In the genomic region with DNA sequence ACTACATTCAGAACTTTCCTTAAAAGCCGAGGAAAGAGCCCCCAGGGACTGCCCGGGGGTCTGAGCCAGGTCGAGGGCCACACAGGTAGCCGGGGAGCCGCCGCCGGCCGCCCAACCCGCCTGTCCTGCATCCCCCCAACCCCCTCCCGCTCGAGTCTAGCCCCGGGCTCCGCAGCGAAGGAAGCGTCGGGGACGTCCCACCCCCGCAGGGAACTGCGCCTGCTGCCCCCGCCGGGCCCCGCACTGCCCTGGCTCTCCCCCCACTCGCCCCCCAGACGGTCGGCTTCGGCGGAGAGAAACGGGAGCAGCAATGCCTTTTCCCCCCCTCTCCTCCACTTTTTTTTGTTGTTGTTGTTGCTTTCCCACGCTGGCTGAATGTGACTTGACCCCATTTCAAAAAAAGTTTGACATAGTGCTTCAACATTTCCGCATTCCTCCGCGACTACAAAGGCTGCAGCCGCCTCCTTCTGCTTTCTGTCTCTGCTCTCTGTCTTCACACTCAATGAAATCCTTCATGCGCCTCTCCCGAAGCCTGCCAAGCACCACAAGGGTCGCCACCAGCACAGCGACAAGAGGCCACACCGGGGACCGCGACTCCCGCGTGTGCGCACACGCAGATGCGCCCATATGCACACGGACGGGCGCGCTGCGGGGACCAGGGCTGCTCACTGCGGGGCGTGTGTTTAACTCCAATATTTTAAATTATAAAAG, we compare ENCODE assay signal across 1 cellular context.
TF ChIP-seq lines count a peak whose summit lies in the region.

No MANE protein-coding gene starts in this region.

TF ChIP-seq in HepG2, 621 proteins besides CTCF, POLR2A, EP300 and RAD21 (continued from another document and continues in another):
- TF ChIP-seq, protein P1, sequence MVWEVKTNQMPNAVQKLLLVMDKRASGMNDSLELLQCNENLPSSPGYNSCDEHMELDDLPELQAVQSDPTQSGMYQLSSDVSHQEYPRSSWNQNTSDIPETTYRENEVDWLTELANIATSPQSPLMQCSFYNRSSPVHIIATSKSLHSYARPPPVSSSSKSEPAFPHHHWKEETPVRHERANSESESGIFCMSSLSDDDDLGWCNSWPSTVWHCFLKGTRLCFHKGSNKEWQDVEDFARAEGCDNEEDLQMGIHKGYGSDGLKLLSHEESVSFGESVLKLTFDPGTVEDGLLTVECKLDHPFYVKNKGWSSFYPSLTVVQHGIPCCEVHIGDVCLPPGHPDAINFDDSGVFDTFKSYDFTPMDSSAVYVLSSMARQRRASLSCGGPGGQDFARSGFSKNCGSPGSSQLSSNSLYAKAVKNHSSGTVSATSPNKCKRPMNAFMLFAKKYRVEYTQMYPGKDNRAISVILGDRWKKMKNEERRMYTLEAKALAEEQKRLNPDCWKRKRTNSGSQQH (CRISPR knock-in tag; IDR thresholded peaks at IDR 0.05; ENCODE audit: low read depth): 0 out of 2 replicates have a peak, but pooled peaks have one; percentile 63
- TF ChIP-seq TAF1 (CRISPR knock-in tag; IDR thresholded peaks at IDR 0.05) (no peak; the same call in none of the 2 replicates), ATF7 (IDR thresholded peaks at IDR 0.05) (no peak), ATF7 (CRISPR knock-in tag; IDR thresholded peaks at IDR 0.05) (0 out of 2 replicates have a peak, but pooled peaks have one; percentile 59), ZNF598 (CRISPR knock-in tag; IDR thresholded peaks at IDR 0.05; ENCODE audit: borderline replicate concordance) (no peak), PTBP1 (IDR thresholded peaks at IDR 0.05; ENCODE audit: low read depth, low read length, poor library complexity, severe bottlenecking) (peak; percentile 56), KDM4B (CRISPR knock-in tag; IDR thresholded peaks at IDR 0.05) (no peak), YY1 (IDR thresholded peaks at IDR 0.05; ENCODE audit: insufficient read depth, insufficient replicate concordance, low read depth, low read length) (no peak), NBN (conservative IDR thresholded peaks at IDR 0.05) (no peak), ZNF441 (CRISPR knock-in tag; IDR thresholded peaks at IDR 0.05; ENCODE audit: borderline replicate concordance) (peak; percentile 25; the same call in 1 of the 2 replicates), ZFP91 (CRISPR knock-in tag; IDR thresholded peaks at IDR 0.05; ENCODE audit: borderline replicate concordance) (peak; percentile 43; the same call in 1 of the 2 replicates), KDM1A (CRISPR knock-in tag; IDR thresholded peaks at IDR 0.05) (no peak), HMGA1 (CRISPR knock-in tag; conservative IDR thresholded peaks at IDR 0.05) (no peak), SOX5 (CRISPR knock-in tag; IDR thresholded peaks at IDR 0.05; ENCODE audit: borderline replicate concordance) (peak; percentile 36; the same call in 1 of the 2 replicates), FOXK1 (CRISPR knock-in tag; IDR thresholded peaks at IDR 0.05; ENCODE audit: borderline replicate concordance, low read depth) (peak; percentile 74; the same call in 1 of the 2 replicates), RBFOX2 (IDR thresholded peaks at IDR 0.05; ENCODE audit: low read depth, low read length) (peak; percentile 80), ZNF713 (CRISPR knock-in tag; IDR thresholded peaks at IDR 0.05) (no peak), MYNN (CRISPR knock-in tag; IDR thresholded peaks at IDR 0.05; ENCODE audit: low read depth) (no peak), ZNF607 (CRISPR knock-in tag; IDR thresholded peaks at IDR 0.05; ENCODE audit: borderline replicate concordance) (0 out of 2 replicates have a peak, but pooled peaks have one; percentile 61), CCDC6 (CRISPR knock-in tag; IDR thresholded peaks at IDR 0.05) (peak; percentile 70; the same call in 1 of the 2 replicates), MIXL1 (CRISPR knock-in tag; IDR thresholded peaks at IDR 0.05) (0 out of 2 replicates have a peak, but pooled peaks have one; percentile 23), GABPA (IDR thresholded peaks at IDR 0.05; ENCODE audit: low read depth, low read length) (no peak), GABPA (CRISPR knock-in tag; IDR thresholded peaks at IDR 0.05; ENCODE audit: low read depth) (peak; percentile 28; the same call in 1 of the 2 replicates), FOXK2 (IDR thresholded peaks at IDR 0.05) (peak; percentile 80), ZNF792 (CRISPR knock-in tag; IDR thresholded peaks at IDR 0.05) (no peak), RBM39 (IDR thresholded peaks at IDR 0.05; ENCODE audit: low read depth, low read length, poor library complexity, severe bottlenecking) (peak; percentile 44), TEAD3 (CRISPR knock-in tag; optimal IDR thresholded peaks at IDR 0.05; ENCODE audit: borderline replicate concordance) (peak; percentile 98), ZBTB7B (CRISPR knock-in tag; IDR thresholded peaks at IDR 0.05) (peak; percentile 20; the same call in 1 of the 2 replicates), SMYD3 (CRISPR knock-in tag; IDR thresholded peaks at IDR 0.05) (0 out of 2 replicates have a peak, but pooled peaks have one; percentile 7), ZNF652 (CRISPR knock-in tag; IDR thresholded peaks at IDR 0.05; ENCODE audit: borderline replicate concordance, low read depth) (no peak), XBP1 (CRISPR knock-in tag; IDR thresholded peaks at IDR 0.05) (no peak), HOXA3 (CRISPR knock-in tag; IDR thresholded peaks at IDR 0.05) (0 out of 2 replicates have a peak, but pooled peaks have one; percentile 12), HMGXB4 (CRISPR knock-in tag; IDR thresholded peaks at IDR 0.05; ENCODE audit: borderline replicate concordance in 1 of 2, low read depth in 1 of 2) (peak in 1 of 2 experiments; percentile 9; a peak in 3 of 4 replicates), ISX (CRISPR knock-in tag; conservative IDR thresholded peaks at IDR 0.05) (no peak), KLF15 (CRISPR knock-in tag; IDR thresholded peaks at IDR 0.05; ENCODE audit: borderline replicate concordance) (no peak)
- TF ChIP-seq, protein P2, sequence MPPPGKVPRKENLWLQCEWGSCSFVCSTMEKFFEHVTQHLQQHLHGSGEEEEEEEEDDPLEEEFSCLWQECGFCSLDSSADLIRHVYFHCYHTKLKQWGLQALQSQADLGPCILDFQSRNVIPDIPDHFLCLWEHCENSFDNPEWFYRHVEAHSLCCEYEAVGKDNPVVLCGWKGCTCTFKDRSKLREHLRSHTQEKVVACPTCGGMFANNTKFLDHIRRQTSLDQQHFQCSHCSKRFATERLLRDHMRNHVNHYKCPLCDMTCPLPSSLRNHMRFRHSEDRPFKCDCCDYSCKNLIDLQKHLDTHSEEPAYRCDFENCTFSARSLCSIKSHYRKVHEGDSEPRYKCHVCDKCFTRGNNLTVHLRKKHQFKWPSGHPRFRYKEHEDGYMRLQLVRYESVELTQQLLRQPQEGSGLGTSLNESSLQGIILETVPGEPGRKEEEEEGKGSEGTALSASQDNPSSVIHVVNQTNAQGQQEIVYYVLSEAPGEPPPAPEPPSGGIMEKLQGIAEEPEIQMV (CRISPR knock-in tag; IDR thresholded peaks at IDR 0.05; ENCODE audit: low read depth): no peak
- TF ChIP-seq, protein P3, sequence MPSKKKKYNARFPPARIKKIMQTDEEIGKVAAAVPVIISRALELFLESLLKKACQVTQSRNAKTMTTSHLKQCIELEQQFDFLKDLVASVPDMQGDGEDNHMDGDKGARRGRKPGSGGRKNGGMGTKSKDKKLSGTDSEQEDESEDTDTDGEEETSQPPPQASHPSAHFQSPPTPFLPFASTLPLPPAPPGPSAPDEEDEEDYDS (CRISPR knock-in tag; IDR thresholded peaks at IDR 0.05): peak; percentile 47; the same call in 1 of the 2 replicates
- TF ChIP-seq, protein P4, sequence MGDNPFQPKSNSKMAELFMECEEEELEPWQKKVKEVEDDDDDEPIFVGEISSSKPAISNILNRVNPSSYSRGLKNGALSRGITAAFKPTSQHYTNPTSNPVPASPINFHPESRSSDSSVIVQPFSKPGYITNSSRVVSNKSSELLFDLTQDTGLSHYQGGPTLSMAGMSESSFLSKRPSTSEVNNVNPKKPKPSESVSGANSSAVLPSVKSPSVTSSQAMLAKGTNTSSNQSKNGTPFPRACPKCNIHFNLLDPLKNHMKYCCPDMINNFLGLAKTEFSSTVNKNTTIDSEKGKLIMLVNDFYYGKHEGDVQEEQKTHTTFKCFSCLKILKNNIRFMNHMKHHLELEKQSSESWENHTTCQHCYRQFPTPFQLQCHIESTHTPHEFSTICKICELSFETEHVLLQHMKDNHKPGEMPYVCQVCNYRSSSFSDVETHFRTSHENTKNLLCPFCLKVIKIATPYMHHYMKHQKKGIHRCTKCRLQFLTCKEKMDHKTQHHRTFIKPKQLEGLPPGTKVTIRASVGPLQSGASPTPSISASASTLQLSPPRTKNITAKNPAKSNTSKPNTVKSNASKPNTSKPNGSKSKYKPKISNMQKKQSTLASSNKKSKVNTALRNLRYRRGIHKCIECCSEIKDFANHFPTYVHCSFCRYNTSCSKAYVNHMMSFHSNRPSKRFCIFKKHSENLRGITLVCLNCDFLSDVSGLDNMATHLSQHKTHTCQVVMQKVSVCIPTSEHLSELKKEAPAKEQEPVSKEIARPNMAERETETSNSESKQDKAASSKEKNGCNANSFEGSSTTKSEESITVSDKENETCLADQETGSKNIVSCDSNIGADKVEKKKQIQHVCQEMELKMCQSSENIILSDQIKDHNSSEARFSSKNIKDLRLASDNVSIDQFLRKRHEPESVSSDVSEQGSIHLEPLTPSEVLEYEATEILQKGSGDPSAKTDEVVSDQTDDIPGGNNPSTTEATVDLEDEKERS (CRISPR knock-in tag; IDR thresholded peaks at IDR 0.05): no peak
- TF ChIP-seq, protein P5, sequence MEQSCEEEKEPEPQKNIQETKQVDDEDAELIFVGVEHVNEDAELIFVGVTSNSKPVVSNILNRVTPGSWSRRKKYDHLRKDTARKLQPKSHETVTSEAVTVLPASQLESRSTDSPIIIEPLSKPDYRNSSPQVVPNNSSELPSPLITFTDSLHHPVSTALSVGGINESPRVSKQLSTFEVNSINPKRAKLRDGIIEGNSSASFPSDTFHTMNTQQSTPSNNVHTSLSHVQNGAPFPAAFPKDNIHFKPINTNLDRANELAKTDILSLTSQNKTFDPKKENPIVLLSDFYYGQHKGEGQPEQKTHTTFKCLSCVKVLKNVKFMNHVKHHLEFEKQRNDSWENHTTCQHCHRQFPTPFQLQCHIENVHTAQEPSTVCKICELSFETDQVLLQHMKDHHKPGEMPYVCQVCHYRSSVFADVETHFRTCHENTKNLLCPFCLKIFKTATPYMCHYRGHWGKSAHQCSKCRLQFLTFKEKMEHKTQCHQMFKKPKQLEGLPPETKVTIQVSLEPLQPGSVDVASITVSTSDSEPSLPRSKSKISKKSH (CRISPR knock-in tag; IDR thresholded peaks at IDR 0.05; ENCODE audit: borderline replicate concordance): no peak
- TF ChIP-seq, protein P6, sequence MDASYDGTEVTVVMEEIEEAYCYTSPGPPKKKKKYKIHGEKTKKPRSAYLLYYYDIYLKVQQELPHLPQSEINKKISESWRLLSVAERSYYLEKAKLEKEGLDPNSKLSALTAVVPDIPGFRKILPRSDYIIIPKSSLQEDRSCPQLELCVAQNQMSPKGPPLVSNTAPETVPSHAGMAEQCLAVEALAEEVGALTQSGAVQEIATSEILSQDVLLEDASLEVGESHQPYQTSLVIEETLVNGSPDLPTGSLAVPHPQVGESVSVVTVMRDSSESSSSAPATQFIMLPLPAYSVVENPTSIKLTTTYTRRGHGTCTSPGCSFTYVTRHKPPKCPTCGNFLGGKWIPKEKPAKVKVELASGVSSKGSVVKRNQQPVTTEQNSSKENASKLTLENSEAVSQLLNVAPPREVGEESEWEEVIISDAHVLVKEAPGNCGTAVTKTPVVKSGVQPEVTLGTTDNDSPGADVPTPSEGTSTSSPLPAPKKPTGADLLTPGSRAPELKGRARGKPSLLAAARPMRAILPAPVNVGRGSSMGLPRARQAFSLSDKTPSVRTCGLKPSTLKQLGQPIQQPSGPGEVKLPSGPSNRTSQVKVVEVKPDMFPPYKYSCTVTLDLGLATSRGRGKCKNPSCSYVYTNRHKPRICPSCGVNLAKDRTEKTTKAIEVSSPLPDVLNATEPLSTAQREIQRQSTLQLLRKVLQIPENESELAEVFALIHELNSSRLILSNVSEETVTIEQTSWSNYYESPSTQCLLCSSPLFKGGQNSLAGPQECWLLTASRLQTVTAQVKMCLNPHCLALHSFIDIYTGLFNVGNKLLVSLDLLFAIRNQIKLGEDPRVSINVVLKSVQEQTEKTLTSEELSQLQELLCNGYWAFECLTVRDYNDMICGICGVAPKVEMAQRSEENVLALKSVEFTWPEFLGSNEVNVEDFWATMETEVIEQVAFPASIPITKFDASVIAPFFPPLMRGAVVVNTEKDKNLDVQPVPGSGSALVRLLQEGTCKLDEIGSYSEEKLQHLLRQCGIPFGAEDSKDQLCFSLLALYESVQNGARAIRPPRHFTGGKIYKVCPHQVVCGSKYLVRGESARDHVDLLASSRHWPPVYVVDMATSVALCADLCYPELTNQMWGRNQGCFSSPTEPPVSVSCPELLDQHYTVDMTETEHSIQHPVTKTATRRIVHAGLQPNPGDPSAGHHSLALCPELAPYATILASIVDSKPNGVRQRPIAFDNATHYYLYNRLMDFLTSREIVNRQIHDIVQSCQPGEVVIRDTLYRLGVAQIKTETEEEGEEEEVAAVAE (CRISPR knock-in tag; IDR thresholded peaks at IDR 0.05; ENCODE audit: borderline replicate concordance): no peak
